Comparison of ENCODE assay signal across 8 cellular contexts in the genomic region with DNA sequence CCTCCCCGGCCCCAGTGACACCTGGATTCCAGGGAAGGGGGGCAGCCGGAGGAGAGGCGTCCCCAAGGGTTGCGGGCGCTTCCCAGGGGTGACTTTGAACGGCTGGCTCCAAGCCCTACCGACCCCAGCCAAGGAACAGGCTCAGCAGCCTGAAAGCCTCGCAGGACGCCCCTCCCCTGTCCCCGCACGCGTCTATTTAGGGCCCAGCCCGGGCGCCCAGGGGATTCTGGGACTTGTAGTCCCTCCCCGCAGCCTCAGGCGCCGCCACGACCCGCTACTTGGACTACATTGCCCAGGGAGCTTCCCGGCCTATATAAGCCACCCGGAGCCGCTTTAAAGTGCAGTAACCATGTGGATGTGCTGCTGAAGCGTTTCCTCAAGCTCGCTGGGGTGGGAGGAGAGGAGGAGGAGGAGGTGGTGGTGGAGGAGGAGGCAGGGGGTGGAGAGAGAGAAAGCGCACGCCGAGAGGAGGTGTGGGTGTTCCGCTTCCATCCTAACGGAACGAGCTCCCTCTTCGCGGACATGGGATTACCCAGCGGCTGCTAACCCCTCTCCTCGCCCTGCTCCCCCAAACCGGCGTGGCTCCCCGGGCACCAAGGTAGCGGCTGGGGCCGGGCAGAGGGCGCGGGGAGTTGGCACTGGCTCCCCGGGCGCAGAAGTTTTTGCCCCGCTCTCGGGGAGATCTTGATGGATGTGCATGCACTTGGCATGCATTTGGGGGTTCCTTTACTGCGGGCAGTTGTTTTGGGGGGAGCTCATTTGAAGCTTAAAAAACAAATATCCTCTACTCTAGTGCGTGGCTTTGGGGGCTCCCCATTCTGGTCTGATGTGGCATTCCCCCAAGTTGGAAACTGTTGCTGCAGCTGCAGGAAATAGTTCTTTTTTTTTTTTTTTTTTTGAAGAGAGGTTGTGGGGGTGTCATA. TPM values are rescaled to one million over a fixed set of nuclear protein-coding genes. Genes with fewer than 3 reads are reported as not detected.
DNase-seq lines count a peak whose midpoint lies in the region; ATAC-seq, FAIRE-seq and TF ChIP-seq lines count a peak whose summit lies in the region.

A gene (plus strand): TSS at position 341 of the 923 bp plus-strand sequence. CDS start 23,144 bp downstream, outside the sequence.

- H3K4me1 ChIP-seq in gastrocnemius medialis, result peaks cover 16 to 25% of the 10 kb centered on the region in 2 donors

- no peaks in the 10 kb centered on the region for H3K36me3 ChIP-seq in gastrocnemius medialis

- peak within 1 kb of the TSS; percentile 78 to 97 (median 87) for H3K4me3 ChIP-seq in gastrocnemius medialis

- H3K9me3 Mint-ChIP-seq in brain, result no peaks in the 10 kb centered on the region

- peak within 1 kb of the TSS; percentile 94 to 95 (median 94) for H3K4me3 Mint-ChIP-seq in brain

- intact Hi-C loops in gastrocnemius medialis (cut with DNase I; ENCODE audit: low total_unique reads), result loop anchor here (1.0 to 10.0 kb wide), 6 partner anchors 26 to 702 kb away; a partner anchor contains a TSS

- TF ChIP-seq POLR2A in gastrocnemius medialis (IDR thresholded peaks at IDR 0.05), result peak; percentile 95 to 99

- FAIRE-seq in TTC549 (lab: Jason Lieb, UNC), result peak; percentile 86

- 0 out of 2 replicates have a peak within 1 kb of the TSS, but pooled peaks have one; percentile 31 for H3K27ac ChIP-seq in 22Rv1
- peak within 1 kb of the TSS; percentile 90 to 97 (median 92) for H3K27ac ChIP-seq in gastrocnemius medialis

- no peaks in the 10 kb centered on the region for H3K9me3 ChIP-seq in gastrocnemius medialis

- peaks cover 63% of the 10 kb centered on the region for H3K27me3 Mint-ChIP-seq in brain

- in situ Hi-C loops in gastrocnemius medialis (cut with MboI; ENCODE audit: low sequenced_read_pairs in 4 of 4), result no loop called here

- ATAC-seq in GM18520 (IDR thresholded peaks at IDR 0.05; ENCODE audit: unreplicated experiment), result peak; percentile 90
- peak; percentile 89 for ATAC-seq in HG03064 (IDR thresholded peaks at IDR 0.05; ENCODE audit: low read depth, unreplicated experiment)
- peak; percentile 93 to 94 for ATAC-seq in gastrocnemius medialis

- H3K4me1 Mint-ChIP-seq in brain, result peaks cover 25% of the 10 kb centered on the region

- TF ChIP-seq CTCF in 22Rv1 (IDR thresholded peaks at IDR 0.05) (no peak), brain (conservative IDR thresholded peaks at IDR 0.05) (no peak), gastrocnemius medialis (IDR thresholded peaks at IDR 0.05 in 4 of 5, conservative IDR thresholded peaks at IDR 0.05 in 1 of 5) (no peak)

- no peaks in the 10 kb centered on the region for H3K27me3 ChIP-seq in gastrocnemius medialis

- DNase-seq in NCI-H2107 treated with DMSO at 0.1 percent for 48 hours (lab: John Stamatoyannopoulos, UW; ENCODE audit: unreplicated experiment) (peak; percentile 53), iPS DF 4.7 (ENCODE audit: extremely low read depth, low spot score) (peak; percentile 94), gastrocnemius medialis (peak; percentile 96 to 97)

- peak within 1 kb of the TSS; percentile 82 to 93 (median 91) for H3K27ac Mint-ChIP-seq in brain

- H3K36me3 Mint-ChIP-seq in brain, result no peaks in the 10 kb centered on the region

RNA-seq across cellular contexts. Expression of the gene that starts here (rescaled TPM):
- polyA plus RNA-seq in brain (ENCODE audit: insufficient read depth, low read depth, low replicate concordance), result 11.3 TPM
- 10 to 100 TPM in 2 of 4 donors, 1 to 10 TPM in 2; 5.5 to 21.7 (median 11.3) TPM for total RNA-seq in gastrocnemius medialis

Comparison
In these comparisons a context has a peak if more than half of its experiments do, and no peak if none do; other contexts are left out.
1. Peak in every context shown above with its lines: DNase-seq, ATAC-seq, H3K4me3 ChIP-seq and H3K27ac ChIP-seq.